ENCODE assay signal across 8 cellular contexts in genomic region chr7:98251844-98252639, GRCh38. TPM values are rescaled to one million over a fixed set of nuclear protein-coding genes. Genes with fewer than 3 reads are reported as not detected.
A peak's percentile ranks its signal among the peaks of the same experiment; 100 is the strongest.
DNase-seq lines count a peak whose midpoint lies in the region; ATAC-seq, FAIRE-seq and TF ChIP-seq lines count a peak whose summit lies in the region.

A gene with protein sequence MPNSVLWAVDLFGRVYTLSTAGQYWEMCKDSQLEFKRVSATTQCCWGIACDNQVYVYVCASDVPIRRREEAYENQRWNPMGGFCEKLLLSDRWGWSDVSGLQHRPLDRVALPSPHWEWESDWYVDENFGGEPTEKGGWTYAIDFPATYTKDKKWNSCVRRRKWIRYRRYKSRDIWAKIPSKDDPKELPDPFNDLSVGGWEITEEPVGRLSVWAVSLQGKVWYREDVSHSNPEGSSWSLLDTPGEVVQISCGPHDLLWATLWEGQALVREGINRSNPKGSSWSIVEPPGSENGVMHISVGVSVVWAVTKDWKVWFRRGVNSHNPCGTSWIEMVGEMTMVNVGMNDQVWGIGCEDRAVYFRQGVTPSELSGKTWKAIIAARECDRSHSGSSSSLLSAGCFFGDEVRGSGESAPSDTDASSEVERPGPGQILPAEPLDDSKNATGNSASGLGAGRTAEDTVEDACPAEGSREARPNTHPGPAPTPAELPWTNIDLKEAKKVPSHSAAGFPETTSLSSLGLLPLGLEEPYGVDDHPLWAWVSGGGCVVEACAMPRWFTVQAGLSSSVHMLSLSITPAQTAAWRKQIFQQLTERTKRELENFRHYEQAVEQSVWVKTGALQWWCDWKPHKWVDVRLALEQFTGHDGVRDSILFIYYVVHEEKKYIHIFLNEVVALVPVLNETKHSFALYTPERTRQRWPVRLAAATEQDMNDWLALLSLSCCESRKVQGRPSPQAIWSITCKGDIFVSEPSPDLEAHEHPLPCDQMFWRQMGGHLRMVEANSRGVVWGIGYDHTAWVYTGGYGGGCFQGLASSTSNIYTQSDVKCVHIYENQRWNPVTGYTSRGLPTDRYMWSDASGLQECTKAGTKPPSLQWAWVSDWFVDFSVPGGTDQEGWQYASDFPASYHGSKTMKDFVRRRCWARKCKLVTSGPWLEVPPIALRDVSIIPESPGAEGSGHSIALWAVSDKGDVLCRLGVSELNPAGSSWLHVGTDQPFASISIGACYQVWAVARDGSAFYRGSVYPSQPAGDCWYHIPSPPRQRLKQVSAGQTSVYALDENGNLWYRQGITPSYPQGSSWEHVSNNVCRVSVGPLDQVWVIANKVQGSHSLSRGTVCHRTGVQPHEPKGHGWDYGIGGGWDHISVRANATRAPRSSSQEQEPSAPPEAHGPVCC (minus strand): TSS chr7:98252232. CDS start chr7:98246146, 6,086 bp downstream.

- H3K4me3 ChIP-seq in RWPE2 (ENCODE audit: severe bottlenecking) (peak within 1 kb of the TSS; percentile 55), fibroblast of the aortic adventitia (ENCODE audit: low read depth, low read length) (peak within 1 kb of the TSS; percentile 96)

- peaks cover 3% of the 10 kb centered on the region; the same call in 1 of the 2 replicates for H3K36me3 ChIP-seq in RWPE2 (ENCODE audit: low read depth)

- DNase-seq in EL (peak; percentile 90), H54 (ENCODE audit: insufficient read length, low spot score) (peak; percentile 99), LoVo (ENCODE audit: low spot score) (peak; percentile 99), RWPE2 (ENCODE audit: low spot score) (peak; percentile 93), fibroblast of the aortic adventitia (ENCODE audit: low read depth) (peak; percentile 86)
- DNase-seq in activated T-helper 2 cell treated with anti-CD3 and anti-CD28 coated beads, Interferon-gamma antibody, Interleukin-2, Interleukin-4, amounts not matched to agents 10 μg/mL and 5 μg/mL and 100 μg/mL, durations not matched to agents 14 hours and 24 hours and 36 hours (ENCODE audit: low spot score), result peak; percentile 90

- H3K27ac ChIP-seq in RWPE2 (ENCODE audit: poor library complexity, severe bottlenecking), result peak within 1 kb of the TSS; percentile 26

- peak; percentile 98 for ATAC-seq in RWPE2 (ENCODE audit: low read depth)

- peaks cover 6% of the 10 kb centered on the region for H3K4me1 ChIP-seq in RWPE2 (ENCODE audit: insufficient read depth, poor library complexity, severe bottlenecking)

- no peaks in the 10 kb centered on the region for H3K9me3 Mint-ChIP-seq in activated T-helper 2 cell treated with anti-CD3 and anti-CD28 coated beads, Interferon-gamma antibody, Interleukin-2, Interleukin-4, amounts not matched to agents 10 μg/mL and 5 μg/mL and 100 μg/mL, durations not matched to agents 14 hours and 24 hours and 36 hours
- H3K9me3 Mint-ChIP-seq in nephron, result no peaks in the 10 kb centered on the region
- H3K9me3 Mint-ChIP-seq in stimulated activated naive CD8-positive, alpha-beta T cell treated with anti-CD3 and anti-CD28 coated beads, Interleukin-15, Interleukin-2, amounts not matched to agents 100 ng/mL and 50 ng/mL, for 24 hours, result no peaks in the 10 kb centered on the region

- no peaks in the 10 kb centered on the region for H3K27me3 Mint-ChIP-seq in activated T-helper 2 cell treated with anti-CD3 and anti-CD28 coated beads, Interferon-gamma antibody, Interleukin-2, Interleukin-4, amounts not matched to agents 10 μg/mL and 5 μg/mL and 100 μg/mL, durations not matched to agents 14 hours and 24 hours and 36 hours (ENCODE audit: low read depth)
- no peaks in the 10 kb centered on the region for H3K27me3 Mint-ChIP-seq in nephron (ENCODE audit: low read depth)
- no peaks in the 10 kb centered on the region for H3K27me3 Mint-ChIP-seq in stimulated activated naive CD8-positive, alpha-beta T cell treated with anti-CD3 and anti-CD28 coated beads, Interleukin-15, Interleukin-2, amounts not matched to agents 100 ng/mL and 50 ng/mL, for 24 hours

- intact Hi-C loops in activated T-helper 2 cell treated with anti-CD3 and anti-CD28 coated beads, Interferon-gamma antibody, Interleukin-2, Interleukin-4, amounts not matched to agents 10 μg/mL and 5 μg/mL and 100 μg/mL, durations not matched to agents 14 hours and 24 hours and 36 hours (cut with micrococcal nuclease), result loop anchor here (1.0 to 5.0 kb wide), 4 partner anchors 29 to 280 kb away; partner anchors contain the start of genes BRI3 and LMTK2

- no peaks in the 10 kb centered on the region for H3K9me3 ChIP-seq in RWPE2 (ENCODE audit: severe bottlenecking)

- H3K36me3 Mint-ChIP-seq in activated T-helper 2 cell treated with anti-CD3 and anti-CD28 coated beads, Interferon-gamma antibody, Interleukin-2, Interleukin-4, amounts not matched to agents 10 μg/mL and 5 μg/mL and 100 μg/mL, durations not matched to agents 14 hours and 24 hours and 36 hours (ENCODE audit: low read depth), result peaks cover 38% of the 10 kb centered on the region
- H3K36me3 Mint-ChIP-seq in nephron (ENCODE audit: low read depth), result peaks cover 9% of the 10 kb centered on the region
- H3K36me3 Mint-ChIP-seq in stimulated activated naive CD8-positive, alpha-beta T cell treated with anti-CD3 and anti-CD28 coated beads, Interleukin-15, Interleukin-2, amounts not matched to agents 100 ng/mL and 50 ng/mL, for 24 hours (ENCODE audit: low read depth), result peaks cover 17% of the 10 kb centered on the region

- TF ChIP-seq POLR2A in H54 (IDR thresholded peaks at IDR 0.05; ENCODE audit: low read depth, low read length), result peak; percentile 71

- H3K4me1 Mint-ChIP-seq in activated T-helper 2 cell treated with anti-CD3 and anti-CD28 coated beads, Interferon-gamma antibody, Interleukin-2, Interleukin-4, amounts not matched to agents 10 μg/mL and 5 μg/mL and 100 μg/mL, durations not matched to agents 14 hours and 24 hours and 36 hours (ENCODE audit: low read depth), result peaks cover 45% of the 10 kb centered on the region
- peaks cover 27% of the 10 kb centered on the region for H3K4me1 Mint-ChIP-seq in nephron
- H3K4me1 Mint-ChIP-seq in stimulated activated naive CD8-positive, alpha-beta T cell treated with anti-CD3 and anti-CD28 coated beads, Interleukin-15, Interleukin-2, amounts not matched to agents 100 ng/mL and 50 ng/mL, for 24 hours (ENCODE audit: low read depth), result peaks cover 64% of the 10 kb centered on the region

- TF ChIP-seq CTCF in RWPE2 (IDR thresholded peaks at IDR 0.05; ENCODE audit: poor library complexity, severe bottlenecking) (no peak), fibroblast of the aortic adventitia (IDR thresholded peaks at IDR 0.05; ENCODE audit: insufficient read depth, low read length) (peak; percentile 5), nephron (IDR thresholded peaks at IDR 0.05; ENCODE audit: unreplicated experiment in 3 of 3) (no peak)

- H3K27me3 ChIP-seq in RWPE2 (ENCODE audit: insufficient read depth, poor library complexity, severe bottlenecking), result no peaks in the 10 kb centered on the region

- peak within 1 kb of the TSS; percentile 98 for H3K4me3 Mint-ChIP-seq in activated T-helper 2 cell treated with anti-CD3 and anti-CD28 coated beads, Interferon-gamma antibody, Interleukin-2, Interleukin-4, amounts not matched to agents 10 μg/mL and 5 μg/mL and 100 μg/mL, durations not matched to agents 14 hours and 24 hours and 36 hours (ENCODE audit: low read depth)
- peak within 1 kb of the TSS; percentile 95 to 97 (median 96) for H3K4me3 Mint-ChIP-seq in nephron
- peak within 1 kb of the TSS; percentile 97 for H3K4me3 Mint-ChIP-seq in stimulated activated naive CD8-positive, alpha-beta T cell treated with anti-CD3 and anti-CD28 coated beads, Interleukin-15, Interleukin-2, amounts not matched to agents 100 ng/mL and 50 ng/mL, for 24 hours

- no peak for FAIRE-seq in H54 (lab: Jason Lieb, UNC)

- H3K27ac Mint-ChIP-seq in activated T-helper 2 cell treated with anti-CD3 and anti-CD28 coated beads, Interferon-gamma antibody, Interleukin-2, Interleukin-4, amounts not matched to agents 10 μg/mL and 5 μg/mL and 100 μg/mL, durations not matched to agents 14 hours and 24 hours and 36 hours, result peak within 1 kb of the TSS; percentile 96
- H3K27ac Mint-ChIP-seq in nephron, result peak within 1 kb of the TSS; percentile 38 to 80 (median 49)
- H3K27ac Mint-ChIP-seq in stimulated activated naive CD8-positive, alpha-beta T cell treated with anti-CD3 and anti-CD28 coated beads, Interleukin-15, Interleukin-2, amounts not matched to agents 100 ng/mL and 50 ng/mL, for 24 hours, result peak within 1 kb of the TSS; percentile 90

RNA-seq across cellular contexts. Expression of the gene that starts here (rescaled TPM):
- total RNA-seq in activated T-helper 2 cell treated with anti-CD3 and anti-CD28 coated beads, Interferon-gamma antibody, Interleukin-2, Interleukin-4, amounts not matched to agents 10 μg/mL and 5 μg/mL and 100 μg/mL, durations not matched to agents 14 hours and 24 hours and 36 hours, result 45.4 and 45.8 TPM in 2 replicates
- total RNA-seq in fibroblast of the aortic adventitia (ENCODE audit: low replicate concordance), result 11.7 and 13.0 TPM in 2 replicates

Comparison
In these comparisons a context has a peak if more than half of its experiments do, and no peak if none do; other contexts are left out.
1. Peak in every context shown above with its lines: DNase-seq, ATAC-seq, H3K4me3 ChIP-seq and H3K27ac ChIP-seq.